Comparison of ENCODE assay signal across 2 cellular contexts in genomic region chr16:8694795-8695194, GRCh38.
A peak's percentile ranks its signal among the peaks of the same experiment; 100 is the strongest.
TF ChIP-seq lines count a peak whose summit lies in the region.

No MANE protein-coding gene starts in this region.

TF ChIP-seq in K562, 482 proteins besides CTCF, POLR2A, EP300 and RAD21:
- TF ChIP-seq GTF2A2 (tag; IDR thresholded peaks at IDR 0.05) = no peak
- no peak for TF ChIP-seq GTF2E2 (tag; IDR thresholded peaks at IDR 0.05)
- no peak for TF ChIP-seq ZNF212 (CRISPR knock-in tag; IDR thresholded peaks at IDR 0.05)
- no peak for TF ChIP-seq PKNOX1 (IDR thresholded peaks at IDR 0.05)
- no peak for TF ChIP-seq TAF1 (IDR thresholded peaks at IDR 0.05; ENCODE audit: control insufficient read depth, extremely low read depth, insufficient read depth, low read length, severe bottlenecking)
- no peak for TF ChIP-seq TCF7L2 (IDR thresholded peaks at IDR 0.05; ENCODE audit: low read depth, low read length)
- TF ChIP-seq EZH2 (IDR thresholded peaks at IDR 0.05; ENCODE audit: borderline replicate concordance, low read depth, low read length) = peak; percentile 84; the same call in 1 of the 2 replicates
- no peak for TF ChIP-seq STAT5A (IDR thresholded peaks at IDR 0.05; ENCODE audit: borderline replicate concordance, low read length)
- no peak for TF ChIP-seq MYC (IDR thresholded peaks at IDR 0.05; ENCODE audit: low read depth, low read length)
- TF ChIP-seq MYC (CRISPR knock-in tag; IDR thresholded peaks at IDR 0.05; ENCODE audit: borderline replicate concordance, low read depth) = no peak

TF ChIP-seq in HepG2, 621 proteins besides CTCF, POLR2A, EP300 and RAD21:
- TF ChIP-seq BATF2 (CRISPR knock-in tag; IDR thresholded peaks at IDR 0.05) (no peak), ZKSCAN8 (CRISPR knock-in tag; IDR thresholded peaks at IDR 0.05; ENCODE audit: borderline replicate concordance) (no peak), ZMYM4 (CRISPR knock-in tag; IDR thresholded peaks at IDR 0.05) (0 out of 2 replicates have a peak, but pooled peaks have one; percentile 4), EED (CRISPR knock-in tag; IDR thresholded peaks at IDR 0.05) (peak; percentile 23; the same call in 1 of the 2 replicates), ZNF788 (CRISPR knock-in tag; IDR thresholded peaks at IDR 0.05; ENCODE audit: borderline replicate concordance) (0 out of 2 replicates have a peak, but pooled peaks have one; percentile 7), ZNF619 (CRISPR knock-in tag; IDR thresholded peaks at IDR 0.05) (no peak), ZBTB25 (CRISPR knock-in tag; IDR thresholded peaks at IDR 0.05) (no peak), DBP (CRISPR knock-in tag; IDR thresholded peaks at IDR 0.05; ENCODE audit: not compliant biosample characterization) (no peak), SAP130 (CRISPR knock-in tag; IDR thresholded peaks at IDR 0.05; ENCODE audit: low read depth) (no peak), KMT2A (CRISPR knock-in tag; IDR thresholded peaks at IDR 0.05) (no peak), MED1 (CRISPR knock-in tag; IDR thresholded peaks at IDR 0.05) (no peak)
